In the genomic region with DNA sequence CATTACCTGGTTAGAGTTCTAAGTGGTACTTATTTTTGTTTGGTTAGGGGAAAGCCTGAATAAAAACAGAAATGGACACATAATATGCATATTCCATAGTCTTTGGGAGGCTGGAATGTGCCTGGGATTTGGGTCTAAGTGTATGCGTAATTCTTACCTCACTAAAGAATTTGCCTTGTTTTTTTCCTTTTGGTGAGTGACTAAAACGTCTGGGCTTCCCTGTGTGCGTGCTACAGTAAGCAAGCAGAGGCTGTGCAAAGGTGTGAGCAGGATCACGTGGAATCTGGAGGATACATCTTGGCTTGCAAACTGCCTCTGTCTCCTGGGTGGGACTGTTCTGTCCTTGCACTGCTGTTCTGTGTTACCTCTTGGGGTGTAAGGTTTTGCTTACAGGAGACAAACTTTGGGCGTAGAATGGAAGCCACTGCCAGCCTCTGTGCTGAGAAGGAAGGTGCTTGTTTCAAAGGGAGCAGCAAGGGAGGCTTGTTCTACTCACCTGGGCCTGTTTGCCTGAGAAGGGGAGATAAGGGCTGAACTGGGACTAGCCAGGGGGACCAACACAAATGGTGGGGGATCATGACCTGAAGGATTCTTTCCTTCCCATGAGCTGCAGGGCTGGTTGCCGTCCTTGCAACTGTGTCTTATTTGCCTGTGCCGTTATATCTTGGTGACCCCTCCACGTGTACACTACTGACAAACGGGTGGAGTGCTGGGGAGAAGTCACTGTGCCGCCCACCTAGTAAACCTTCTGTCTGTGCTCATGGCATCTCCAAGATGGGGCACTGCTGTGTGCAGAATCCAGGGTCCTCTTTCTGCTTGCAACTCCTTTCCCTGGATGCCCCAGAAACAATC, we compare ENCODE assay signal across 1 cellular context.
TF ChIP-seq lines count a peak whose summit lies in the region.

No MANE protein-coding gene starts in this region.

TF ChIP-seq in HepG2, 621 proteins besides CTCF, POLR2A, EP300 and RAD21 (continued from another document and continues in another):
- TF ChIP-seq, protein P1, sequence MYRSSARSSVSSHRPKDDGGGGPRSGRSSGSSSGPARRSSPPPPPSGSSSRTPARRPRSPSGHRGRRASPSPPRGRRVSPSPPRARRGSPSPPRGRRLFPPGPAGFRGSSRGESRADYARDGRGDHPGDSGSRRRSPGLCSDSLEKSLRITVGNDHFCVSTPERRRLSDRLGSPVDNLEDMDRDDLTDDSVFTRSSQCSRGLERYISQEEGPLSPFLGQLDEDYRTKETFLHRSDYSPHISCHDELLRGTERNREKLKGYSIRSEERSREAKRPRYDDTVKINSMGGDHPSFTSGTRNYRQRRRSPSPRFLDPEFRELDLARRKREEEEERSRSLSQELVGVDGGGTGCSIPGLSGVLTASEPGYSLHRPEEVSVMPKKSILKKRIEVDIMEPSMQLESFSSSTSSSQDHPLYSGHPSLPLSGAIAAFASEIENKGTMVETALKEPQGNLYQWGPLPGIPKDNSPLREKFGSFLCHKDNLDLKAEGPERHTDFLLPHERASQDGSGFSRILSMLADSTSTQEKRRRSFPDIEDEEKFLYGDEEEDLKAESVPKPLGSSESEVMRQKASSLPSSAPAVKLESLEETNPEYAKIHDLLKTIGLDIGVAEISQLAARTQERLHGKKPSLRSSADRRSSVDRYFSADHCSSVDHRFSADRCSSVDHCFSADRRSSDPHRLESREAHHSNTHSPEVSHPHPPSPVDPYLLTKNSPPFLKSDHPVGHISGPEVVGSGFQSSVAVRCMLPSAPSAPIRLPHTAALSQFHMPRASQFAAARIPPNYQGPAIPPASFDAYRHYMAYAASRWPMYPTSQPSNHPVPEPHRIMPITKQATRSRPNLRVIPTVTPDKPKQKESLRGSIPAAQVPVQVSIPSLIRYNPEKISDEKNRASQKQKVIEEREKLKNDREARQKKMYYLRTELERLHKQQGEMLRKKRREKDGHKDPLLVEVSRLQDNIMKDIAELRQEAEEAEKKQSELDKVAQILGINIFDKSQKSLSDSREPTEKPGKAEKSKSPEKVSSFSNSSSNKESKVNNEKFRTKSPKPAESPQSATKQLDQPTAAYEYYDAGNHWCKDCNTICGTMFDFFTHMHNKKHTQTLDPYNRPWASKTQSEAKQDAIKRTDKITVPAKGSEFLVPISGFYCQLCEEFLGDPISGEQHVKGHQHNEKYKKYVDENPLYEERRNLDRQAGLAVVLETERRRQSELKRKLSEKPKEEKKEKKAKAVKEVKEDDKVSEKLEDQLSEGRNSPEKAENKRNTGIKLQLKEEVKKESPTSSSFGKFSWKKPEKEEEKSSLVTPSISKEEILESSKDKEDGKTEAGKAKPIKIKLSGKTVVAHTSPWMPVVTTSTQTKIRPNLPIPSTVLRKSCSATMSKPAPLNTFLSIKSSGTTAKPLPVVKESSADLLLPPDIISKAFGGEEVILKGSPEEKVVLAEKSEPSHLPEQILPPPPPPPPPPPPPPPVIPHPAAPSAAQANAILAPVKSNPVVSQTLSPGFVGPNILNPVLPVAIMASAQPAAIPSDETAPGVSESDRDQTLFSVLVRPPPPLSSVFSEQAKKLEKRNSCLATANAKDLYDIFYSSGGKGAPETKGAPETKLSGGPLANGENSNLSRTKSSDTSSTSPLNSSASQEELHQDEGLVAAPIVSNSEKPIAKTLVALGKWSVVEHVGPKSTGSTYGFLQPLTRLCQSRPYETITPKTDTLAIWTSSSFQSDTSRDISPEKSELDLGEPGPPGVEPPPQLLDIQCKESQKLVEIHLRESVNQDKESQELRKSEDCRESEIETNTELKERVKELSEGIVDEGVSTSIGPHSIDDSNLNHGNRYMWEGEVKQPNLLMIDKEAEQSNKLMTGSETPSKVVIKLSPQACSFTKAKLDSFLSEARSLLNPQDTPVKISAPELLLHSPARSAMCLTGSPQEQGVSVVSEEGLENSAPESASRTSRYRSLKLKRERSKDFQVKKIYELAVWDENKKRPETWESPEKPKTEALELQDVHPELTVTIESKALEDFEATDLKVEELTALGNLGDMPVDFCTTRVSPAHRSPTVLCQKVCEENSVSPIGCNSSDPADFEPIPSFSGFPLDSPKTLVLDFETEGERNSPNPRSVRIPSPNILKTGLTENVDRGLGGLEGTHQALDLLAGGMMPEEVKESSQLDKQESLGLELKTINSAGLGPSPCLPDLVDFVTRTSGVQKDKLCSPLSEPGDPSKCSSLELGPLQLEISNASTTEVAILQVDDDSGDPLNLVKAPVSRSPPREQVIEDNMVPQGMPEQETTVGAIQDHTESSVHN (CRISPR knock-in tag; IDR thresholded peaks at IDR 0.05), result no peak; the same call in 1 of the 2 replicates
- TF ChIP-seq, protein P2, sequence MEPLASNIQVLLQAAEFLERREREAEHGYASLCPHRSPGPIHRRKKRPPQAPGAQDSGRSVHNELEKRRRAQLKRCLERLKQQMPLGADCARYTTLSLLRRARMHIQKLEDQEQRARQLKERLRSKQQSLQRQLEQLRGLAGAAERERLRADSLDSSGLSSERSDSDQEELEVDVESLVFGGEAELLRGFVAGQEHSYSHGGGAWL (CRISPR knock-in tag; IDR thresholded peaks at IDR 0.05), result no peak
- TF ChIP-seq ATF1 (CRISPR knock-in tag; IDR thresholded peaks at IDR 0.05), result no peak
- TF ChIP-seq MYC (CRISPR knock-in tag; IDR thresholded peaks at IDR 0.05; ENCODE audit: borderline replicate concordance), result no peak
- no peak for TF ChIP-seq ZNF883 (CRISPR knock-in tag; IDR thresholded peaks at IDR 0.05; ENCODE audit: not compliant biosample characterization)
- no peak for TF ChIP-seq ZFP37 (CRISPR knock-in tag; IDR thresholded peaks at IDR 0.05; ENCODE audit: borderline replicate concordance)
- TF ChIP-seq SMAD3 (CRISPR knock-in tag; IDR thresholded peaks at IDR 0.05), result no peak
- TF ChIP-seq PTBP1 (IDR thresholded peaks at IDR 0.05; ENCODE audit: low read depth, low read length, poor library complexity, severe bottlenecking), result no peak
- no peak for TF ChIP-seq ELF1 (CRISPR knock-in tag; IDR thresholded peaks at IDR 0.05)
- 0 out of 2 replicates have a peak, but pooled peaks have one; percentile 52 for TF ChIP-seq HNRNPL (IDR thresholded peaks at IDR 0.05; ENCODE audit: low read depth, low read length)
- TF ChIP-seq PHF8 (CRISPR knock-in tag; IDR thresholded peaks at IDR 0.05), result no peak
- no peak for TF ChIP-seq ZNF678 (CRISPR knock-in tag; IDR thresholded peaks at IDR 0.05)
- no peak for TF ChIP-seq TOE1 (CRISPR knock-in tag; IDR thresholded peaks at IDR 0.05)
- TF ChIP-seq, protein P3, sequence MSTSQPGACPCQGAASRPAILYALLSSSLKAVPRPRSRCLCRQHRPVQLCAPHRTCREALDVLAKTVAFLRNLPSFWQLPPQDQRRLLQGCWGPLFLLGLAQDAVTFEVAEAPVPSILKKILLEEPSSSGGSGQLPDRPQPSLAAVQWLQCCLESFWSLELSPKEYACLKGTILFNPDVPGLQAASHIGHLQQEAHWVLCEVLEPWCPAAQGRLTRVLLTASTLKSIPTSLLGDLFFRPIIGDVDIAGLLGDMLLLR (CRISPR knock-in tag; IDR thresholded peaks at IDR 0.05), result no peak
- TF ChIP-seq, protein P4, sequence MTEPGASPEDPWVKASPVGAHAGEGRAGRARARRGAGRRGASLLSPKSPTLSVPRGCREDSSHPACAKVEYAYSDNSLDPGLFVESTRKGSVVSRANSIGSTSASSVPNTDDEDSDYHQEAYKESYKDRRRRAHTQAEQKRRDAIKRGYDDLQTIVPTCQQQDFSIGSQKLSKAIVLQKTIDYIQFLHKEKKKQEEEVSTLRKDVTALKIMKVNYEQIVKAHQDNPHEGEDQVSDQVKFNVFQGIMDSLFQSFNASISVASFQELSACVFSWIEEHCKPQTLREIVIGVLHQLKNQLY (CRISPR knock-in tag; IDR thresholded peaks at IDR 0.05), result no peak
- no peak for TF ChIP-seq ZBTB8A (CRISPR knock-in tag; IDR thresholded peaks at IDR 0.05; ENCODE audit: borderline replicate concordance, low read depth)
- peak; percentile 22; the same call in 1 of the 2 replicates for TF ChIP-seq CHD2 (IDR thresholded peaks at IDR 0.05; ENCODE audit: low read depth, low read length)
- TF ChIP-seq ISL2 (CRISPR knock-in tag; IDR thresholded peaks at IDR 0.05), result no peak; the same call in 1 of the 2 replicates
- TF ChIP-seq ZNF124 (CRISPR knock-in tag; IDR thresholded peaks at IDR 0.05), result no peak
- peak; percentile 10 for TF ChIP-seq TBL1XR1 (IDR thresholded peaks at IDR 0.05; ENCODE audit: borderline replicate concordance, low read length, partially characterized antibody)
- TF ChIP-seq, protein P5, sequence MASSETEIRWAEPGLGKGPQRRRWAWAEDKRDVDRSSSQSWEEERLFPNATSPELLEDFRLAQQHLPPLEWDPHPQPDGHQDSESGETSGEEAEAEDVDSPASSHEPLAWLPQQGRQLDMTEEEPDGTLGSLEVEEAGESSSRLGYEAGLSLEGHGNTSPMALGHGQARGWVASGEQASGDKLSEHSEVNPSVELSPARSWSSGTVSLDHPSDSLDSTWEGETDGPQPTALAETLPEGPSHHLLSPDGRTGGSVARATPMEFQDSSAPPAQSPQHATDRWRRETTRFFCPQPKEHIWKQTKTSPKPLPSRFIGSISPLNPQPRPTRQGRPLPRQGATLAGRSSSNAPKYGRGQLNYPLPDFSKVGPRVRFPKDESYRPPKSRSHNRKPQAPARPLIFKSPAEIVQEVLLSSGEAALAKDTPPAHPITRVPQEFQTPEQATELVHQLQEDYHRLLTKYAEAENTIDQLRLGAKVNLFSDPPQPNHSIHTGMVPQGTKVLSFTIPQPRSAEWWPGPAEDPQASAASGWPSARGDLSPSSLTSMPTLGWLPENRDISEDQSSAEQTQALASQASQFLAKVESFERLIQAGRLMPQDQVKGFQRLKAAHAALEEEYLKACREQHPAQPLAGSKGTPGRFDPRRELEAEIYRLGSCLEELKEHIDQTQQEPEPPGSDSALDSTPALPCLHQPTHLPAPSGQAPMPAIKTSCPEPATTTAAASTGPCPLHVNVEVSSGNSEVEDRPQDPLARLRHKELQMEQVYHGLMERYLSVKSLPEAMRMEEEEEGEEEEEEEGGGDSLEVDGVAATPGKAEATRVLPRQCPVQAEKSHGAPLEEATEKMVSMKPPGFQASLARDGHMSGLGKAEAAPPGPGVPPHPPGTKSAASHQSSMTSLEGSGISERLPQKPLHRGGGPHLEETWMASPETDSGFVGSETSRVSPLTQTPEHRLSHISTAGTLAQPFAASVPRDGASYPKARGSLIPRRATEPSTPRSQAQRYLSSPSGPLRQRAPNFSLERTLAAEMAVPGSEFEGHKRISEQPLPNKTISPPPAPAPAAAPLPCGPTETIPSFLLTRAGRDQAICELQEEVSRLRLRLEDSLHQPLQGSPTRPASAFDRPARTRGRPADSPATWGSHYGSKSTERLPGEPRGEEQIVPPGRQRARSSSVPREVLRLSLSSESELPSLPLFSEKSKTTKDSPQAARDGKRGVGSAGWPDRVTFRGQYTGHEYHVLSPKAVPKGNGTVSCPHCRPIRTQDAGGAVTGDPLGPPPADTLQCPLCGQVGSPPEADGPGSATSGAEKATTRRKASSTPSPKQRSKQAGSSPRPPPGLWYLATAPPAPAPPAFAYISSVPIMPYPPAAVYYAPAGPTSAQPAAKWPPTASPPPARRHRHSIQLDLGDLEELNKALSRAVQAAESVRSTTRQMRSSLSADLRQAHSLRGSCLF (CRISPR knock-in tag; IDR thresholded peaks at IDR 0.05; ENCODE audit: borderline replicate concordance), result no peak
- TF ChIP-seq, protein P6, sequence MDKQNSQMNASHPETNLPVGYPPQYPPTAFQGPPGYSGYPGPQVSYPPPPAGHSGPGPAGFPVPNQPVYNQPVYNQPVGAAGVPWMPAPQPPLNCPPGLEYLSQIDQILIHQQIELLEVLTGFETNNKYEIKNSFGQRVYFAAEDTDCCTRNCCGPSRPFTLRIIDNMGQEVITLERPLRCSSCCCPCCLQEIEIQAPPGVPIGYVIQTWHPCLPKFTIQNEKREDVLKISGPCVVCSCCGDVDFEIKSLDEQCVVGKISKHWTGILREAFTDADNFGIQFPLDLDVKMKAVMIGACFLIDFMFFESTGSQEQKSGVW (CRISPR knock-in tag; IDR thresholded peaks at IDR 0.05; ENCODE audit: borderline replicate concordance), result no peak
- TF ChIP-seq NPAS2 (CRISPR knock-in tag; IDR thresholded peaks at IDR 0.05; ENCODE audit: borderline replicate concordance), result no peak
- TF ChIP-seq, protein P7, sequence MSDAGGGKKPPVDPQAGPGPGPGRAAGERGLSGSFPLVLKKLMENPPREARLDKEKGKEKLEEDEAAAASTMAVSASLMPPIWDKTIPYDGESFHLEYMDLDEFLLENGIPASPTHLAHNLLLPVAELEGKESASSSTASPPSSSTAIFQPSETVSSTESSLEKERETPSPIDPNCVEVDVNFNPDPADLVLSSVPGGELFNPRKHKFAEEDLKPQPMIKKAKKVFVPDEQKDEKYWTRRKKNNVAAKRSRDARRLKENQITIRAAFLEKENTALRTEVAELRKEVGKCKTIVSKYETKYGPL (CRISPR knock-in tag; IDR thresholded peaks at IDR 0.05), result no peak
- TF ChIP-seq ZNF549 (CRISPR knock-in tag; IDR thresholded peaks at IDR 0.05), result no peak
- TF ChIP-seq ZNF878 (CRISPR knock-in tag; IDR thresholded peaks at IDR 0.05), result no peak
- no peak for TF ChIP-seq KDM6A (CRISPR knock-in tag; IDR thresholded peaks at IDR 0.05; ENCODE audit: low read depth)
- TF ChIP-seq SMAD9 (CRISPR knock-in tag; IDR thresholded peaks at IDR 0.05), result no peak
- no peak for TF ChIP-seq ZNF775 (CRISPR knock-in tag; IDR thresholded peaks at IDR 0.05; ENCODE audit: borderline replicate concordance)
- no peak for TF ChIP-seq SRSF9 (IDR thresholded peaks at IDR 0.05; ENCODE audit: borderline replicate concordance, insufficient read depth, low read depth, low read length, poor library complexity, severe bottlenecking)
- no peak for TF ChIP-seq ZNF788 (CRISPR knock-in tag; IDR thresholded peaks at IDR 0.05; ENCODE audit: borderline replicate concordance)
- no peak for TF ChIP-seq ZNF460 (CRISPR knock-in tag; IDR thresholded peaks at IDR 0.05; ENCODE audit: borderline replicate concordance)
- no peak for TF ChIP-seq ZNF781 (CRISPR knock-in tag; IDR thresholded peaks at IDR 0.05; ENCODE audit: borderline replicate concordance, not compliant biosample characterization)
- TF ChIP-seq, protein P8, sequence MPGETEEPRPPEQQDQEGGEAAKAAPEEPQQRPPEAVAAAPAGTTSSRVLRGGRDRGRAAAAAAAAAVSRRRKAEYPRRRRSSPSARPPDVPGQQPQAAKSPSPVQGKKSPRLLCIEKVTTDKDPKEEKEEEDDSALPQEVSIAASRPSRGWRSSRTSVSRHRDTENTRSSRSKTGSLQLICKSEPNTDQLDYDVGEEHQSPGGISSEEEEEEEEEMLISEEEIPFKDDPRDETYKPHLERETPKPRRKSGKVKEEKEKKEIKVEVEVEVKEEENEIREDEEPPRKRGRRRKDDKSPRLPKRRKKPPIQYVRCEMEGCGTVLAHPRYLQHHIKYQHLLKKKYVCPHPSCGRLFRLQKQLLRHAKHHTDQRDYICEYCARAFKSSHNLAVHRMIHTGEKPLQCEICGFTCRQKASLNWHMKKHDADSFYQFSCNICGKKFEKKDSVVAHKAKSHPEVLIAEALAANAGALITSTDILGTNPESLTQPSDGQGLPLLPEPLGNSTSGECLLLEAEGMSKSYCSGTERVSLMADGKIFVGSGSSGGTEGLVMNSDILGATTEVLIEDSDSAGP (CRISPR knock-in tag; IDR thresholded peaks at IDR 0.05; ENCODE audit: borderline replicate concordance), result no peak
- TF ChIP-seq, protein P9, sequence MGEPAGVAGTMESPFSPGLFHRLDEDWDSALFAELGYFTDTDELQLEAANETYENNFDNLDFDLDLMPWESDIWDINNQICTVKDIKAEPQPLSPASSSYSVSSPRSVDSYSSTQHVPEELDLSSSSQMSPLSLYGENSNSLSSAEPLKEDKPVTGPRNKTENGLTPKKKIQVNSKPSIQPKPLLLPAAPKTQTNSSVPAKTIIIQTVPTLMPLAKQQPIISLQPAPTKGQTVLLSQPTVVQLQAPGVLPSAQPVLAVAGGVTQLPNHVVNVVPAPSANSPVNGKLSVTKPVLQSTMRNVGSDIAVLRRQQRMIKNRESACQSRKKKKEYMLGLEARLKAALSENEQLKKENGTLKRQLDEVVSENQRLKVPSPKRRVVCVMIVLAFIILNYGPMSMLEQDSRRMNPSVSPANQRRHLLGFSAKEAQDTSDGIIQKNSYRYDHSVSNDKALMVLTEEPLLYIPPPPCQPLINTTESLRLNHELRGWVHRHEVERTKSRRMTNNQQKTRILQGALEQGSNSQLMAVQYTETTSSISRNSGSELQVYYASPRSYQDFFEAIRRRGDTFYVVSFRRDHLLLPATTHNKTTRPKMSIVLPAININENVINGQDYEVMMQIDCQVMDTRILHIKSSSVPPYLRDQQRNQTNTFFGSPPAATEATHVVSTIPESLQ (CRISPR knock-in tag; conservative IDR thresholded peaks at IDR 0.05), result no peak
